15 cellular contexts compared by ENCODE assay signal in the genomic region with DNA sequence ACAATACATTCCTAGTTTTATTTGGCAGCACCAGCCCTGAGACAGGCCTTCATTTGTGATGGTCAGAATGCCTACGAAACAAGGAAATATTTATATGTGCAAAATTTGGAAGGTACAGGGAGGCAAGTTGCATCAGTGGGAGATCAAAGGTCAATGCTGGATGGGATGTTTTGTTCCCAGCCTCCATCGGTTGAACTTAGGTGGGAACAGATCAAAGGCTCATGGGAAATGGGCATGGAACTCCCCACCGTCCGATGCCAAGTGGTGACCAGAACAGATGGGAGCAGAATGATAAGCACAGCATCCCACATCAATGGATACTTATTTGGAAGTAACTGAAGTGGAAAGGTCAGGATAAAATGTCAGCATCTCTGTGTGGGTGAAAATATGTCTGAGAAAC.
DNase-seq lines count a peak whose midpoint lies in the region; ATAC-seq, FAIRE-seq and TF ChIP-seq lines count a peak whose summit lies in the region.
"Had no signal": no experiment of that assay in that cellular context is flagged by ENCODE, and none has a peak within 500 bp of the region (broad histone marks: within the 10 kb centered on the region; RNA-seq: fewer than 3 reads in every experiment).

No MANE protein-coding gene starts in this region.

- BruUV-seq in HepG2 (replicated peaks; lab: Mats Ljungman, UMichigan), result no TSS peak

- no peaks in the 10 kb centered on the region for H4K20me1 ChIP-seq in HepG2 (ENCODE audit: insufficient read depth, low read length)
- H4K20me1 ChIP-seq: BLaER1 treated with 17β-estradiol and CSF1 and Interleukin-3, amounts not matched to agents 10 nM and 100 nM had no signal

- TF ChIP-seq EP300 in HepG2 (IDR thresholded peaks at IDR 0.05; ENCODE audit: low read depth in 2 of 2, low read length in 2 of 2), result no peak
- TF ChIP-seq EP300 in HepG2 (CRISPR knock-in tag; IDR thresholded peaks at IDR 0.05; ENCODE audit: borderline replicate concordance), result no peak

- FAIRE-seq in HepG2 (lab: Jason Lieb, UNC), result peak; percentile 8
- FAIRE-seq in urothelium cell line (lab: Jason Lieb, UNC), result no peak
- FAIRE-seq: GM12878, H1 had no signal

- ATAC-seq in activated T-cell treated with anti-CD3 and anti-CD28 coated beads, Interleukin-2, amount 50 U/mL, for 72 hours (replicated peaks in 1 of 2), result no peak
- ATAC-seq in activated T-cell treated with anti-CD3 and anti-CD28 coated beads, Interleukin-2, amount 50 U/mL, for 4 hours, result no peak
- ATAC-seq in HepG2 (no peak), sciatic nerve (peak; percentile 90), GM21529 (IDR thresholded peaks at IDR 0.05; ENCODE audit: unreplicated experiment) (no peak)
- ATAC-seq: CD8-positive, alpha-beta T cell; GM12878 had no signal

- H3K4me1 Mint-ChIP-seq in activated T-cell treated with anti-CD3 and anti-CD28 coated beads, Interleukin-2, amount 50 U/mL, for 72 hours (ENCODE audit: low read depth), result peaks cover 37% of the 10 kb centered on the region
- peaks cover 12% of the 10 kb centered on the region for H3K4me1 Mint-ChIP-seq in activated T-cell treated with anti-CD3 and anti-CD28 coated beads, Interleukin-2, amount 50 U/mL, for 4 hours (ENCODE audit: low read depth)
- H3K4me1 Mint-ChIP-seq: B cell, H9 had no signal

- TF ChIP-seq POLR2A in HepG2 (IDR thresholded peaks at IDR 0.05; ENCODE audit: insufficient read depth in 1 of 2, low read depth in 2 of 2, low read length in 2 of 2), result no peak

- H3K27me3 Mint-ChIP-seq in activated T-cell treated with anti-CD3 and anti-CD28 coated beads, Interleukin-2, amount 50 U/mL, for 72 hours (ENCODE audit: low read depth), result peaks cover 22% of the 10 kb centered on the region
- peaks cover 2% of the 10 kb centered on the region for H3K27me3 Mint-ChIP-seq in activated T-cell treated with anti-CD3 and anti-CD28 coated beads, Interleukin-2, amount 50 U/mL, for 4 hours (ENCODE audit: low read depth)

- POLR2A ChIA-PET in HepG2 (lab: Yijun Ruan, JAX), result no interaction called here

- H3K9ac ChIP-seq in HepG2 (ENCODE audit: insufficient read depth, low read depth, low read length), result no peak overlapping the region
- H3K9ac ChIP-seq: BLaER1 treated with 17β-estradiol and CSF1 and Interleukin-3, amounts not matched to agents 10 nM and 100 nM had no signal

- no peak overlapping the region for H3K4me2 ChIP-seq in HepG2 (ENCODE audit: low read depth, low read length)
- H3K4me2 ChIP-seq: BLaER1 treated with 17β-estradiol and CSF1 and Interleukin-3, amounts not matched to agents 10 nM and 100 nM had no signal

- TF ChIP-seq CTCF in HepG2 (CRISPR knock-in tag; IDR thresholded peaks at IDR 0.05), result no peak

- intact Hi-C loops in HepG2 (cut with micrococcal nuclease; ENCODE audit: unreplicated experiment), result no loop called here
- intact Hi-C loops in sciatic nerve (cut with DNase I), result no loop called here

- 2% methylated on average over 4 of the region's 4 CpGs for WGBS in HepG2 (ENCODE audit: low lambda C conversion rate)

- no peaks in the 10 kb centered on the region for H3K9me3 ChIP-seq in HepG2 (ENCODE audit: low read length)

- in situ Hi-C loops in HepG2 (cut with HindIII; ENCODE audit: extremely low pct_ligation_motif_present, low pct_unique_long_range_greater_than_20kb), result no loop called here

- H3K4me1 ChIP-seq in HepG2 (ENCODE audit: insufficient read depth, low read length), result peaks cover 20% of the 10 kb centered on the region

- 0 out of 5 replicates have a peak, but pooled peaks cover 0 to 3% of the 10 kb centered on the region in 2 experiments for H3K27me3 ChIP-seq in HepG2 (ENCODE audit: control insufficient read depth in 1 of 2, insufficient read depth in 2 of 2, low read length in 2 of 2)
- H3K27me3 ChIP-seq: BLaER1 treated with 17β-estradiol and CSF1 and Interleukin-3, amounts not matched to agents 10 nM and 100 nM had no signal

- peaks cover 0 to 3% of the 10 kb centered on the region in 2 donors for H3K9me3 Mint-ChIP-seq in activated T-cell treated with anti-CD3 and anti-CD28 coated beads, Interleukin-2, amount 50 U/mL, for 72 hours
- no peaks in the 10 kb centered on the region for H3K9me3 Mint-ChIP-seq in activated T-cell treated with anti-CD3 and anti-CD28 coated beads, Interleukin-2, amount 50 U/mL, for 4 hours
- H3K9me3 Mint-ChIP-seq: CD8-positive, alpha-beta T cell; H9 had no signal

- no peaks in the 10 kb centered on the region for H3K36me3 ChIP-seq in HepG2 (replicated peaks in 1 of 2; ENCODE audit: control insufficient read depth in 1 of 2, insufficient read depth in 2 of 2, low read length in 2 of 2)
- H3K36me3 ChIP-seq: BLaER1 treated with 17β-estradiol and CSF1 and Interleukin-3, amounts not matched to agents 10 nM and 100 nM had no signal

- no peak for TF ChIP-seq RAD21 in HepG2 (CRISPR knock-in tag; IDR thresholded peaks at IDR 0.05)

- DNase-seq in activated T-cell treated with anti-CD3 and anti-CD28 coated beads, Interleukin-2, amount 50 U/mL, for 72 hours, result no peak
- DNase-seq in activated T-cell treated with anti-CD3 and anti-CD28 coated beads, Interleukin-2, amount 50 U/mL, for 4 hours, result no peak
- DNase-seq in HepG2 (ENCODE audit: low spot score) (peak; percentile 30), sciatic nerve (ENCODE audit: low spot score) (no peak), urothelium cell line (ENCODE audit: low spot score) (no peak)
- DNase-seq: Calu3; CD8-positive, alpha-beta T cell; DND-41; EL; H9 had no signal

- no peak overlapping the region for H3K4me3 ChIP-seq in HepG2 (replicated peaks in 1 of 3; ENCODE audit: insufficient read depth in 1 of 3, low read depth in 2 of 3, low read length in 3 of 3)
- H3K4me3 ChIP-seq: BLaER1 treated with 17β-estradiol and CSF1 and Interleukin-3, amounts not matched to agents 10 nM and 100 nM; GM12878 had no signal

- H2AFZ ChIP-seq in HepG2 (ENCODE audit: low read length), result no peak overlapping the region

- no peaks in the 10 kb centered on the region for H3K79me2 ChIP-seq in HepG2 (ENCODE audit: insufficient read depth, low read length)

- H3K4me3 Mint-ChIP-seq in activated T-cell treated with anti-CD3 and anti-CD28 coated beads, Interleukin-2, amount 50 U/mL, for 72 hours, result peak overlapping the region in 1 of 2 donors; percentile 10
- no peak overlapping the region for H3K4me3 Mint-ChIP-seq in activated T-cell treated with anti-CD3 and anti-CD28 coated beads, Interleukin-2, amount 50 U/mL, for 4 hours
- H3K4me3 Mint-ChIP-seq: B cell; CD8-positive, alpha-beta T cell; H9 had no signal

- peak overlapping the region; percentile 96 for H3K27ac Mint-ChIP-seq in activated T-cell treated with anti-CD3 and anti-CD28 coated beads, Interleukin-2, amount 50 U/mL, for 72 hours
- H3K27ac Mint-ChIP-seq: B cell; CD8-positive, alpha-beta T cell; H9 had no signal

- H3K27ac ChIP-seq in HepG2 (ENCODE audit: extremely low read length, insufficient read depth, low read length), result no peak overlapping the region
- H3K27ac ChIP-seq: BLaER1 treated with 17β-estradiol and CSF1 and Interleukin-3, amounts not matched to agents 10 nM and 100 nM had no signal

- CTCF ChIA-PET in HepG2 (lab: Yijun Ruan, JAX; ENCODE audit: low intra/inter-chr PET ratio, low total read pairs), result no interaction called here

- H3K36me3 Mint-ChIP-seq in activated T-cell treated with anti-CD3 and anti-CD28 coated beads, Interleukin-2, amount 50 U/mL, for 72 hours (ENCODE audit: insufficient read depth in 2 of 2), result peaks cover 0 to 3% of the 10 kb centered on the region in 2 donors
- H3K36me3 Mint-ChIP-seq in activated T-cell treated with anti-CD3 and anti-CD28 coated beads, Interleukin-2, amount 50 U/mL, for 4 hours (ENCODE audit: insufficient read depth), result no peaks in the 10 kb centered on the region
- H3K36me3 Mint-ChIP-seq: CD8-positive, alpha-beta T cell had no signal

TF ChIP-seq in HepG2, 621 proteins besides CTCF, POLR2A, EP300 and RAD21:
- TF ChIP-seq HNF4A (CRISPR knock-in tag; IDR thresholded peaks at IDR 0.05) (peak; percentile 44), ZNF143 (CRISPR knock-in tag; IDR thresholded peaks at IDR 0.05) (peak; percentile 41; the same call in 1 of the 2 replicates), CEBPG (CRISPR knock-in tag; IDR thresholded peaks at IDR 0.05) (peak; percentile 50; the same call in 1 of the 2 replicates), KMT2B (CRISPR knock-in tag; IDR thresholded peaks at IDR 0.05) (no peak), HNF4G (IDR thresholded peaks at IDR 0.05; ENCODE audit: borderline replicate concordance, low read depth, low read length) (0 out of 2 replicates have a peak, but pooled peaks have one; percentile 8), HNF4G (CRISPR knock-in tag; IDR thresholded peaks at IDR 0.05; ENCODE audit: borderline replicate concordance, low read depth) (no peak), TOPORS (CRISPR knock-in tag; IDR thresholded peaks at IDR 0.05) (no peak), EHMT2 (IDR thresholded peaks at IDR 0.05; ENCODE audit: borderline replicate concordance, low read depth, low read length) (peak; percentile 57; the same call in 1 of the 2 replicates), ZNF644 (CRISPR knock-in tag; IDR thresholded peaks at IDR 0.05; ENCODE audit: low read depth) (0 out of 2 replicates have a peak, but pooled peaks have one; percentile 49)
- TF ChIP-seq, protein P1, sequence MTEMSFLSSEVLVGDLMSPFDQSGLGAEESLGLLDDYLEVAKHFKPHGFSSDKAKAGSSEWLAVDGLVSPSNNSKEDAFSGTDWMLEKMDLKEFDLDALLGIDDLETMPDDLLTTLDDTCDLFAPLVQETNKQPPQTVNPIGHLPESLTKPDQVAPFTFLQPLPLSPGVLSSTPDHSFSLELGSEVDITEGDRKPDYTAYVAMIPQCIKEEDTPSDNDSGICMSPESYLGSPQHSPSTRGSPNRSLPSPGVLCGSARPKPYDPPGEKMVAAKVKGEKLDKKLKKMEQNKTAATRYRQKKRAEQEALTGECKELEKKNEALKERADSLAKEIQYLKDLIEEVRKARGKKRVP (CRISPR knock-in tag; IDR thresholded peaks at IDR 0.05), result peak in 1 of 2 experiments; percentile 45; a peak in 1 of 4 replicates
